In genomic region chr9:23781111-23781510, GRCh38 we compare ENCODE assay signal across 29 cellular contexts. TPM values are rescaled to one million over a fixed set of nuclear protein-coding genes. Genes with fewer than 3 reads are reported as not detected.
"Had no signal": no experiment of that assay in that cellular context is flagged by ENCODE, and none has a peak within 500 bp of the region (broad histone marks: within the 10 kb centered on the region; RNA-seq: fewer than 3 reads in every experiment).

No MANE protein-coding gene starts in this region.

- H3K4me1 Mint-ChIP-seq: naive thymus-derived CD8-positive, alpha-beta T cell; stimulated activated memory B cell treated with anti-CD40 and anti-IgM and Interleukin-4, amounts not matched to agents 10 μg/mL and 1 μg/mL and 100 μg/mL, for 72 hours; stimulated activated naive CD8-positive, alpha-beta T cell treated with anti-CD3 and anti-CD28 coated beads, Interleukin-15, amount 100 ng/mL, for 72 hours had no signal

- DNase-seq: naive thymus-derived CD8-positive, alpha-beta T cell; occipital lobe; ovary; posterior cingulate gyrus; psoas muscle; right cardiac atrium; right lobe of liver; sigmoid colon; small intestine; stimulated activated CD4-positive, alpha-beta T cell treated with anti-CD3 and anti-CD28 coated beads, Interleukin-15, amount 100 ng/mL, for 24 hours; stimulated activated CD4-positive, alpha-beta T cell treated with anti-CD3 and anti-CD28 coated beads, Interleukin-4, amount 100 ng/mL, for 1 hour; stimulated activated CD4-positive, alpha-beta T cell treated with anti-CD3 and anti-CD28 coated beads, Interleukin-4, amount 100 ng/mL, for 4 hours; stimulated activated CD8-positive, alpha-beta memory T cell treated with anti-CD3 and anti-CD28 coated beads, Interleukin-4, amount 100 ng/mL, for 48 hours; stimulated activated naive CD4-positive, alpha-beta T cell; stimulated activated naive CD8-positive, alpha-beta T cell treated with anti-CD3 and anti-CD28 coated beads, Interleukin-15, amount 100 ng/mL, for 72 hours; stimulated activated naive CD8-positive, alpha-beta T cell treated with anti-CD3 and anti-CD28 coated beads, Interleukin-15, Interleukin-2, amounts not matched to agents 100 U/mL and 50 U/mL, for 24 hours; substantia nigra; testis; tibial artery; transverse colon; upper lobe of right lung; uterus had no signal

- H3K27ac Mint-ChIP-seq: naive thymus-derived CD8-positive, alpha-beta T cell; natural killer cell treated with Interleukin-12 subunit alpha and Interleukin-12 subunit beta and Interleukin-15 and Interleukin-18, amount 100 ng/mL, for 72 hours; neural progenitor cell; progenitor cell of endocrine pancreas; stimulated activated memory B cell treated with anti-CD40 and anti-IgM and Interleukin-4, amounts not matched to agents 10 μg/mL and 1 μg/mL and 100 μg/mL, for 72 hours; stimulated activated naive CD8-positive, alpha-beta T cell treated with anti-CD3 and anti-CD28 coated beads, Interleukin-15, amount 100 ng/mL, for 72 hours; type B pancreatic cell had no signal

- H3K79me2 ChIP-seq: parathyroid adenoma had no signal

- H3K27me3 Mint-ChIP-seq: naive thymus-derived CD8-positive, alpha-beta T cell; natural killer cell treated with Interleukin-12 subunit alpha and Interleukin-12 subunit beta and Interleukin-15 and Interleukin-18, amount 100 ng/mL, for 72 hours; progenitor cell of endocrine pancreas; stimulated activated memory B cell treated with anti-CD40 and anti-IgM and Interleukin-4, amounts not matched to agents 10 μg/mL and 1 μg/mL and 100 μg/mL, for 72 hours; stimulated activated naive CD8-positive, alpha-beta T cell treated with anti-CD3 and anti-CD28 coated beads, Interleukin-15, amount 100 ng/mL, for 72 hours; type B pancreatic cell had no signal

- H3K9me3 Mint-ChIP-seq: type B pancreatic cell had no signal

- H3K36me3 Mint-ChIP-seq: naive thymus-derived CD8-positive, alpha-beta T cell; natural killer cell treated with Interleukin-12 subunit alpha and Interleukin-12 subunit beta and Interleukin-15 and Interleukin-18, amount 100 ng/mL, for 72 hours; stimulated activated memory B cell treated with anti-CD40 and anti-IgM and Interleukin-4, amounts not matched to agents 10 μg/mL and 1 μg/mL and 100 μg/mL, for 72 hours; type B pancreatic cell had no signal

- H3K36me3 ChIP-seq: neural progenitor cell, ovary, right lobe of liver, sigmoid colon, suprapubic skin, tibial artery, transverse colon, upper lobe of right lung, uterus had no signal

- H3K4me2 ChIP-seq: neural progenitor cell had no signal

- H3K4me3 ChIP-seq: neural progenitor cell, ovary, psoas muscle, right lobe of liver, sigmoid colon, suprapubic skin, testis, tibial artery, transverse colon, upper lobe of right lung, uterus had no signal

- H3K27me3 ChIP-seq: neural progenitor cell, ovary, right lobe of liver, sigmoid colon, suprapubic skin, testis, tibial artery, transverse colon, upper lobe of right lung, uterus had no signal

- ATAC-seq: naive thymus-derived CD8-positive, alpha-beta T cell; natural killer cell treated with Interleukin-12 subunit alpha and Interleukin-12 subunit beta and Interleukin-15 and Interleukin-18, amount 100 ng/mL, for 72 hours; psoas muscle; right cardiac atrium; right lobe of liver; stimulated activated memory B cell treated with anti-CD40 and anti-IgM and Interleukin-4, amounts not matched to agents 10 μg/mL and 1 μg/mL and 100 μg/mL, for 72 hours; stimulated activated naive CD8-positive, alpha-beta T cell treated with anti-CD3 and anti-CD28 coated beads, Interleukin-15, amount 100 ng/mL, for 72 hours; stimulated activated naive CD8-positive, alpha-beta T cell treated with anti-CD3 and anti-CD28 coated beads, Interleukin-15, Interleukin-2, amounts not matched to agents 100 U/mL and 50 U/mL, for 24 hours; upper lobe of right lung had no signal

- H3K9ac ChIP-seq: neural progenitor cell, parathyroid adenoma had no signal

- H3K9me3 ChIP-seq: ovary, psoas muscle, right lobe of liver, sigmoid colon, suprapubic skin, testis, tibial artery, transverse colon, upper lobe of right lung, uterus had no signal

- H3K4me3 Mint-ChIP-seq: naive thymus-derived CD8-positive, alpha-beta T cell; natural killer cell treated with Interleukin-12 subunit alpha and Interleukin-12 subunit beta and Interleukin-15 and Interleukin-18, amount 100 ng/mL, for 72 hours; neural progenitor cell; stimulated activated memory B cell treated with anti-CD40 and anti-IgM and Interleukin-4, amounts not matched to agents 10 μg/mL and 1 μg/mL and 100 μg/mL, for 72 hours; stimulated activated naive CD8-positive, alpha-beta T cell treated with anti-CD3 and anti-CD28 coated beads, Interleukin-15, amount 100 ng/mL, for 72 hours; type B pancreatic cell had no signal

- H3K4me1 ChIP-seq: parathyroid adenoma, right lobe of liver, tibial artery, upper lobe of right lung, uterus had no signal

- H3K27ac ChIP-seq: neural progenitor cell, ovary, parathyroid adenoma, psoas muscle, right lobe of liver, sigmoid colon, suprapubic skin, testis, tibial artery, transverse colon, upper lobe of right lung, uterus had no signal

- H2AFZ ChIP-seq: neural progenitor cell, parathyroid adenoma had no signal

RNA-seq across cellular contexts. Expression of gene ELAVL2, which starts 44.9 kb away (rescaled TPM):
- total RNA-seq: naive thymus-derived CD8-positive, alpha-beta T cell; natural killer cell treated with Interleukin-12 subunit alpha and Interleukin-12 subunit beta and Interleukin-15 and Interleukin-18, amount 100 ng/mL, for 72 hours; right lobe of liver; upper lobe of right lung had no signal
